In genomic region chr4:110622841-110623709, GRCh38 we compare ENCODE assay signal across 7 cellular contexts. TPM values are rescaled to one million over a fixed set of nuclear protein-coding genes. Genes with fewer than 3 reads are reported as not detected.
DNase-seq lines count a peak whose midpoint lies in the region; ATAC-seq and TF ChIP-seq lines count a peak whose summit lies in the region.

Gene PITX2 (minus strand): TSS chr4:110623077. CDS start chr4:110622460, 617 bp downstream.

- peak within 1 kb of the TSS; percentile 61 for H3K4me3 Mint-ChIP-seq in activated naive CD8-positive, alpha-beta T cell treated with anti-CD3 and anti-CD28 coated beads for 36 hours

- H3K27ac Mint-ChIP-seq in activated naive CD8-positive, alpha-beta T cell treated with anti-CD3 and anti-CD28 coated beads for 36 hours = peak within 1 kb of the TSS; percentile 25

- H3K9me3 ChIP-seq in right atrium auricular region (no peaks in the 10 kb centered on the region), A673 (ENCODE audit: low read depth, low read length, poor library complexity, severe bottlenecking) (no peaks in the 10 kb centered on the region)

- POLR2A ChIA-PET in A673 (lab: Charles Lee; ENCODE audit: low non-redundant PET) = interaction anchor here (0.6 kb wide), 1 partner anchor 531 kb away, joined by 3 read pairs; no protein-coding TSS in a partner anchor

- H3K4me3 ChIP-seq in right atrium auricular region (peak within 1 kb of the TSS; percentile 50 to 62), A673 (ENCODE audit: low read depth, low read length, poor library complexity, severe bottlenecking) (no peak within 1 kb of the TSS)

- peaks cover 100% of the 10 kb centered on the region for H3K27me3 Mint-ChIP-seq in activated naive CD8-positive, alpha-beta T cell treated with anti-CD3 and anti-CD28 coated beads for 36 hours

- H3K9me3 Mint-ChIP-seq in activated naive CD8-positive, alpha-beta T cell treated with anti-CD3 and anti-CD28 coated beads for 36 hours = peaks cover 17% of the 10 kb centered on the region

- H3K4me1 ChIP-seq in right atrium auricular region (peaks cover 0 to 29% of the 10 kb centered on the region in 2 donors), A673 (ENCODE audit: insufficient read depth, low read length, poor library complexity, severe bottlenecking) (peaks cover 13% of the 10 kb centered on the region)

- H3K27me3 ChIP-seq in right atrium auricular region (peaks cover 5 to 14% of the 10 kb centered on the region in 2 donors), A673 (replicated peaks; ENCODE audit: insufficient read depth, low read depth, low read length, poor library complexity) (no peaks in the 10 kb centered on the region)

- intact Hi-C loops in sciatic nerve (cut with DNase I) = no loop called here
- intact Hi-C loops in A673 (cut with micrococcal nuclease; ENCODE audit: unreplicated experiment) = no loop called here

- no TSS peak for BruUV-seq in A673 (replicated peaks; lab: Mats Ljungman, UMichigan)

- no peaks in the 10 kb centered on the region for H3K36me3 ChIP-seq in right atrium auricular region
- H3K36me3 ChIP-seq in A673 (ENCODE audit: insufficient read depth, low read length, poor library complexity, severe bottlenecking) = no peaks in the 10 kb centered on the region

- peaks cover 9% of the 10 kb centered on the region for H3K36me3 Mint-ChIP-seq in activated naive CD8-positive, alpha-beta T cell treated with anti-CD3 and anti-CD28 coated beads for 36 hours

- DNase-seq in NCI-H510A (lab: John Stamatoyannopoulos, UW) = peak; percentile 76
- DNase-seq in activated naive CD8-positive, alpha-beta T cell treated with anti-CD3 and anti-CD28 coated beads for 36 hours = peak; percentile 65
- peak; percentile 66 for DNase-seq in right atrium auricular region (ENCODE audit: low spot score)
- DNase-seq in sciatic nerve (ENCODE audit: low spot score) = peak; percentile 75
- no peak for DNase-seq in A673 (ENCODE audit: low spot score)

- TF ChIP-seq CTCF in right atrium auricular region (IDR thresholded peaks at IDR 0.05) (no peak), A673 (conservative IDR thresholded peaks at IDR 0.05; ENCODE audit: low read depth, low read length) (no peak)

- peaks cover 26% of the 10 kb centered on the region for H3K4me1 Mint-ChIP-seq in activated naive CD8-positive, alpha-beta T cell treated with anti-CD3 and anti-CD28 coated beads for 36 hours

- CTCF ChIA-PET in A673 (lab: Charles Lee) = no interaction called here

- ATAC-seq in GM18861 (IDR thresholded peaks at IDR 0.05; ENCODE audit: unreplicated experiment) = peak; percentile 92
- ATAC-seq in HG02763 (IDR thresholded peaks at IDR 0.05; ENCODE audit: unreplicated experiment) = peak; percentile 94
- ATAC-seq in sciatic nerve = peak; percentile 70

- peak within 1 kb of the TSS; percentile 84 to 92 for H3K27ac ChIP-seq in right atrium auricular region
- H3K27ac ChIP-seq in A673 (ENCODE audit: low read depth, low read length, poor library complexity, severe bottlenecking) = no peak within 1 kb of the TSS

RNA-seq across cellular contexts. Expression of gene PITX2, which starts in this region (rescaled TPM):
- total RNA-seq in activated naive CD8-positive, alpha-beta T cell treated with anti-CD3 and anti-CD28 coated beads for 36 hours = not detected
- total RNA-seq in right atrium auricular region (10 to 100 TPM in 1 of 2 donors, under 1 TPM in 1; 0.24 to 25.4 TPM), sciatic nerve (not detected), A673 (2021) (0.90 and 2.0 TPM in 2 replicates)

Comparison
In these comparisons a context has a peak if more than half of its experiments do, and no peak if none do; other contexts are left out.
1. Peak in DNase-seq in activated naive CD8-positive, alpha-beta T cell treated with anti-CD3 and anti-CD28 coated beads for 36 hours; RNA of the gene not detected or under 1 TPM.
2. Peak in DNase-seq and ATAC-seq in sciatic nerve; RNA of the gene not detected or under 1 TPM.